8 cellular contexts compared by ENCODE assay signal in genomic region chr19:48510421-48511268, GRCh38.
DNase-seq lines count a peak whose midpoint lies in the region; ATAC-seq lines count a peak whose summit lies in the region.

No MANE protein-coding gene starts in this region.

- DNase-seq in GDM1 (lab: John Stamatoyannopoulos, UW) = peak; percentile 4
- DNase-seq in NCI-H146 treated with DMSO at 0.1 percent for 48 hours (lab: John Stamatoyannopoulos, UW; ENCODE audit: unreplicated experiment) = peak; percentile 37
- DNase-seq in activated CD4-positive, alpha-beta T cell treated with anti-CD3 and anti-CD28 coated beads for 1 hour = peak; percentile 69
- peak; percentile 64 to 70 for DNase-seq in cerebellar nuclear complex (lab: John Stamatoyannopoulos, UW)
- peak; percentile 39 for DNase-seq in kidney tubule cell (ENCODE audit: low spot score)
- DNase-seq in stimulated activated CD4-positive, alpha-beta T cell treated with anti-CD3 and anti-CD28 coated beads, Interleukin-1b, Interleukin-23, amount 100 ng/mL, for 48 hours = peak; percentile 73

- ATAC-seq in HG02588 (IDR thresholded peaks at IDR 0.05; ENCODE audit: unreplicated experiment) = no peak
- no peak for ATAC-seq in GM21381 (IDR thresholded peaks at IDR 0.05; ENCODE audit: unreplicated experiment)

Comparison
In these comparisons a context has a peak if more than half of its experiments do, and no peak if none do; other contexts are left out.
1. DNase-seq: peak in every context shown above with its lines; median percentile 73 in stimulated activated CD4-positive, alpha-beta T cell treated with anti-CD3 and anti-CD28 coated beads, Interleukin-1b, Interleukin-23, amount 100 ng/mL, for 48 hours; 69 in activated CD4-positive, alpha-beta T cell treated with anti-CD3 and anti-CD28 coated beads for 1 hour; 67 in cerebellar nuclear complex; 39 in kidney tubule cell; 37 in NCI-H146 treated with DMSO at 0.1 percent for 48 hours; 4 in GDM1.